ENCODE assay signal across 10 cellular contexts in genomic region chrX:19554786-19555185, GRCh38. TPM values are rescaled to one million over a fixed set of nuclear protein-coding genes. Genes with fewer than 3 reads are reported as not detected.
DNase-seq lines count a peak whose midpoint lies in the region; ATAC-seq and TF ChIP-seq lines count a peak whose summit lies in the region.
"Had no signal": no experiment of that assay in that cellular context is flagged by ENCODE, and none has a peak within 500 bp of the region (broad histone marks: within the 10 kb centered on the region; RNA-seq: fewer than 3 reads in every experiment).

No MANE protein-coding gene starts in this region.

- DNase-seq in activated T-cell treated with anti-CD3 and anti-CD28 coated beads for 48 hours (ENCODE audit: low read depth) (peak; percentile 27), activated T-cell treated with anti-CD3 and anti-CD28 coated beads for 4 hours (no peak), MG63 (peak; percentile 12), brain microvascular endothelial cell (peak; percentile 70), ascending aorta (ENCODE audit: low spot score in 2 of 2) (no peak), heart left ventricle (no peak), NCI-H1105 (lab: John Stamatoyannopoulos, UW) (no peak)
- peak in 1 of 2 donors; percentile 56 for DNase-seq in stimulated activated effector memory CD8-positive, alpha-beta T cell treated with anti-CD3 and anti-CD28 coated beads, Interleukin-12 subunit alpha, Interleukin-12 subunit beta, amount 100 ng/mL, for 72 hours (ENCODE audit: low spot score in 2 of 2)
- DNase-seq: CD4-positive, CD25-positive, alpha-beta regulatory T cell had no signal

- intact Hi-C loops in ascending aorta (cut with DNase I) = no loop called here
- intact Hi-C loops in heart left ventricle (cut with DNase I) = no loop called here

- in situ Hi-C loops in brain microvascular endothelial cell (cut with HindIII; ENCODE audit: low pct_ligation_motif_present, low sequenced_read_pairs) = no loop called here

- peaks cover 51% of the 10 kb centered on the region for H3K4me1 Mint-ChIP-seq in stimulated activated effector memory CD8-positive, alpha-beta T cell treated with anti-CD3 and anti-CD28 coated beads, Interleukin-12 subunit alpha, Interleukin-12 subunit beta, amount 100 ng/mL, for 72 hours
- H3K4me1 Mint-ChIP-seq: mesothelial cell of epicardium had no signal

- no peak for TF ChIP-seq POLR2A in heart left ventricle (IDR thresholded peaks at IDR 0.05)

- H3K4me1 ChIP-seq in ascending aorta (no peaks in the 10 kb centered on the region), heart left ventricle (no peaks in the 10 kb centered on the region)

- H3K9me3 Mint-ChIP-seq in stimulated activated effector memory CD8-positive, alpha-beta T cell treated with anti-CD3 and anti-CD28 coated beads, Interleukin-12 subunit alpha, Interleukin-12 subunit beta, amount 100 ng/mL, for 72 hours = no peaks in the 10 kb centered on the region
- H3K9me3 Mint-ChIP-seq: CD4-positive, CD25-positive, alpha-beta regulatory T cell had no signal

- H3K9me3 ChIP-seq in MG63 = no peaks in the 10 kb centered on the region
- H3K9me3 ChIP-seq in ascending aorta = no peaks in the 10 kb centered on the region
- no peaks in the 10 kb centered on the region for H3K9me3 ChIP-seq in heart left ventricle

- H3K4me3 ChIP-seq in MG63 = no peak overlapping the region
- no peak overlapping the region for H3K4me3 ChIP-seq in brain microvascular endothelial cell (ENCODE audit: low read depth, low read length)
- no peak overlapping the region for H3K4me3 ChIP-seq in ascending aorta
- H3K4me3 ChIP-seq in heart left ventricle = no peak overlapping the region

- 66 to 87% (median 85%) methylated on average over 3 of the region's 3 CpGs for WGBS in heart left ventricle, 4 donors

- H3K36me3 ChIP-seq in MG63 (no peaks in the 10 kb centered on the region), brain microvascular endothelial cell (replicated peaks) (no peaks in the 10 kb centered on the region), ascending aorta (no peaks in the 10 kb centered on the region), heart left ventricle (peaks cover 0 to 8% (median 3%) of the 10 kb centered on the region in 9 donors)

- peak; percentile 84 for ATAC-seq in stimulated activated effector memory CD8-positive, alpha-beta T cell treated with anti-CD3 and anti-CD28 coated beads, Interleukin-12 subunit alpha, Interleukin-12 subunit beta, amount 100 ng/mL, for 72 hours
- no peak for ATAC-seq in heart left ventricle

- H3K36me3 Mint-ChIP-seq in stimulated activated effector memory CD8-positive, alpha-beta T cell treated with anti-CD3 and anti-CD28 coated beads, Interleukin-12 subunit alpha, Interleukin-12 subunit beta, amount 100 ng/mL, for 72 hours = peaks cover 25% of the 10 kb centered on the region
- H3K36me3 Mint-ChIP-seq: CD4-positive, CD25-positive, alpha-beta regulatory T cell had no signal

- H3K27ac Mint-ChIP-seq in stimulated activated effector memory CD8-positive, alpha-beta T cell treated with anti-CD3 and anti-CD28 coated beads, Interleukin-12 subunit alpha, Interleukin-12 subunit beta, amount 100 ng/mL, for 72 hours = peak overlapping the region; percentile 63
- H3K27ac Mint-ChIP-seq: mesothelial cell of epicardium had no signal

- no peak for TF ChIP-seq CTCF in brain microvascular endothelial cell (IDR thresholded peaks at IDR 0.05; ENCODE audit: low read depth, low read length, missing control alignments)
- TF ChIP-seq CTCF in ascending aorta (IDR thresholded peaks at IDR 0.05) = no peak
- no peak for TF ChIP-seq CTCF in heart left ventricle (IDR thresholded peaks at IDR 0.05)

- H3K27me3 ChIP-seq in MG63 (no peaks in the 10 kb centered on the region), brain microvascular endothelial cell (replicated peaks) (no peaks in the 10 kb centered on the region), ascending aorta (no peaks in the 10 kb centered on the region), heart left ventricle (peaks cover 0 to 5% (median 0%) of the 10 kb centered on the region in 9 donors)

- peak overlapping the region; percentile 24 for H3K27ac ChIP-seq in brain microvascular endothelial cell
- H3K27ac ChIP-seq in ascending aorta = no peak overlapping the region
- H3K27ac ChIP-seq in heart left ventricle = no peak overlapping the region

- H3K4me3 Mint-ChIP-seq in stimulated activated effector memory CD8-positive, alpha-beta T cell treated with anti-CD3 and anti-CD28 coated beads, Interleukin-12 subunit alpha, Interleukin-12 subunit beta, amount 100 ng/mL, for 72 hours = peak overlapping the region; percentile 45
- H3K4me3 Mint-ChIP-seq: CD4-positive, CD25-positive, alpha-beta regulatory T cell; mesothelial cell of epicardium had no signal

RNA-seq across cellular contexts. Expression of gene MAP3K15, which starts 39.5 kb away (rescaled TPM):
- total RNA-seq in MG63 (2014; rRNA removed; shearing (Covaris generic); ENCODE audit: low replicate concordance) = 0.53 and 2.1 TPM in 2 replicates
- 0.21 TPM for total RNA-seq in ascending aorta
- total RNA-seq in heart left ventricle = under 1 TPM in 2 of 9 donors, not detected in 7; 0.09 to 0.15 TPM
- under 1 TPM; 0.11 to 0.14 TPM for polyA plus RNA-seq in heart left ventricle
- total RNA-seq: CD4-positive, CD25-positive, alpha-beta regulatory T cell had no signal
- polyA plus RNA-seq: CD4-positive, CD25-positive, alpha-beta regulatory T cell had no signal

Comparison
In these comparisons a context has a peak if more than half of its experiments do, and no peak if none do; other contexts are left out.
1. DNase-seq: peak in activated T-cell treated with anti-CD3 and anti-CD28 coated beads for 48 hours (single experiment), MG63 (single experiment) and brain microvascular endothelial cell (single experiment); none in activated T-cell treated with anti-CD3 and anti-CD28 coated beads for 4 hours (single experiment), ascending aorta (0 of 2), heart left ventricle (0 of 5) and NCI-H1105 (single experiment).